In genomic region chr2:10137053-10137843, GRCh38 we compare ENCODE assay signal across 12 cellular contexts. TPM values are rescaled to one million over a fixed set of nuclear protein-coding genes. Genes with fewer than 3 reads are reported as not detected.
DNase-seq lines count a peak whose midpoint lies in the region; ATAC-seq and TF ChIP-seq lines count a peak whose summit lies in the region.
"Had no signal": no experiment of that assay in that cellular context is flagged by ENCODE, and none has a peak within 500 bp of the region (broad histone marks: within the 10 kb centered on the region; RNA-seq: fewer than 3 reads in every experiment).

No MANE protein-coding gene starts in this region.

- no peaks in the 10 kb centered on the region for H3K27me3 Mint-ChIP-seq in activated CD4-positive, alpha-beta T cell treated with anti-CD3 and anti-CD28 coated beads, Interleukin-2, amount 10 ng/mL, durations not matched to agents 7 days and 5 days
- H3K27me3 Mint-ChIP-seq in activated T-helper 17 cell treated with anti-CD3 and anti-CD28 coated beads, Interleukin-2, amount 50 U/mL, for 72 hours = no peaks in the 10 kb centered on the region

- POLR2A ChIA-PET in activated CD4-positive, alpha-beta T cell treated with anti-CD3 and anti-CD28 coated beads, Interleukin-2, amount 10 ng/mL, durations not matched to agents 7 days and 5 days (lab: Charles Lee) = no interaction called here
- POLR2A ChIA-PET in HEK293 (lab: Yijun Ruan, JAX) = interaction anchor here (0.5 to 1.0 kb wide), 3 partner anchors 265 to 311 kb away, joined by 3 to 6 read pairs (median 3); partner anchors contain the start of gene ODC1

- no peak overlapping the region for H3K4me2 ChIP-seq in osteoblast (ENCODE audit: insufficient read depth, low read length)

- H3K79me2 ChIP-seq in osteoblast (ENCODE audit: insufficient read depth, low read length) = no peaks in the 10 kb centered on the region

- H2AFZ ChIP-seq in osteoblast (ENCODE audit: low read length) = no peak overlapping the region

- H3K27ac ChIP-seq in HEK293 (ENCODE audit: extremely low read depth, low read depth, low read length) (no peak overlapping the region), osteoblast (ENCODE audit: low read depth, low read length) (no peak overlapping the region)
- H3K27ac ChIP-seq: prostate gland had no signal

- peak overlapping the region; percentile 38 for H3K27ac Mint-ChIP-seq in activated CD4-positive, alpha-beta T cell treated with anti-CD3 and anti-CD28 coated beads, Interleukin-2, amount 10 ng/mL, durations not matched to agents 7 days and 5 days
- no peak overlapping the region for H3K27ac Mint-ChIP-seq in activated T-helper 17 cell treated with anti-CD3 and anti-CD28 coated beads, Interleukin-2, amount 50 U/mL, for 72 hours
- H3K27ac Mint-ChIP-seq: activated naive CD4-positive, alpha-beta T cell treated with anti-CD3 and anti-CD28 coated beads for 36 hours had no signal

- H3K36me3 ChIP-seq in HEK293 (ENCODE audit: control insufficient read depth in 2 of 2, insufficient read depth in 1 of 2, low read length in 2 of 2) (peaks cover 0 to 15% of the 10 kb centered on the region in 2 experiments; a peak in 2 of 3 replicates), osteoblast (ENCODE audit: insufficient read depth, low read length) (no peaks in the 10 kb centered on the region)
- H3K36me3 ChIP-seq: prostate gland had no signal

- H3K4me1 Mint-ChIP-seq in activated CD4-positive, alpha-beta T cell treated with anti-CD3 and anti-CD28 coated beads, Interleukin-2, amount 10 ng/mL, durations not matched to agents 7 days and 5 days = peaks cover 51% of the 10 kb centered on the region
- H3K4me1 Mint-ChIP-seq in activated T-helper 17 cell treated with anti-CD3 and anti-CD28 coated beads, Interleukin-2, amount 50 U/mL, for 72 hours = peaks cover 18% of the 10 kb centered on the region

- H3K4me1 ChIP-seq in HEK293 (ENCODE audit: control insufficient read depth, insufficient read depth, low read length) = peaks cover 8% of the 10 kb centered on the region; the same call in 1 of the 2 replicates
- H3K4me1 ChIP-seq in osteoblast (ENCODE audit: insufficient read depth, low read length) = peaks cover 3% of the 10 kb centered on the region
- H3K4me1 ChIP-seq: prostate gland had no signal

- no peak for DNase-seq in activated CD4-positive, alpha-beta T cell treated with anti-CD3 and anti-CD28 coated beads, Interleukin-2, amount 10 ng/mL, durations not matched to agents 7 days and 5 days
- no peak for DNase-seq in activated CD4-positive, alpha-beta T cell treated with anti-CD3 and anti-CD28 coated beads, Interleukin-2, amount 50 U/mL, for 1 hour
- DNase-seq in osteoblast (ENCODE audit: insufficient read length, low spot score, missing footprints) (peak; percentile 64), NCI-H524 (lab: John Stamatoyannopoulos, UW) (no peak)
- DNase-seq: activated naive CD4-positive, alpha-beta T cell treated with anti-CD3 and anti-CD28 coated beads for 36 hours; NCI-H1930; stimulated activated naive CD4-positive, alpha-beta T cell had no signal

- H3K36me3 Mint-ChIP-seq in activated CD4-positive, alpha-beta T cell treated with anti-CD3 and anti-CD28 coated beads, Interleukin-2, amount 10 ng/mL, durations not matched to agents 7 days and 5 days (ENCODE audit: low read depth) = peaks cover 55% of the 10 kb centered on the region
- H3K36me3 Mint-ChIP-seq in activated T-helper 17 cell treated with anti-CD3 and anti-CD28 coated beads, Interleukin-2, amount 50 U/mL, for 72 hours (ENCODE audit: low read depth) = peaks cover 16% of the 10 kb centered on the region

- no peaks in the 10 kb centered on the region for H4K20me1 ChIP-seq in osteoblast (ENCODE audit: insufficient read depth, low read length)

- H3K9me3 ChIP-seq in HEK293 (ENCODE audit: control insufficient read depth, insufficient read depth, low read depth, low read length) = no peaks in the 10 kb centered on the region
- no peaks in the 10 kb centered on the region for H3K9me3 ChIP-seq in osteoblast (ENCODE audit: low read depth, low read length)
- H3K9me3 ChIP-seq: prostate gland had no signal

- H3K9me3 Mint-ChIP-seq in activated CD4-positive, alpha-beta T cell treated with anti-CD3 and anti-CD28 coated beads, Interleukin-2, amount 10 ng/mL, durations not matched to agents 7 days and 5 days = no peaks in the 10 kb centered on the region
- no peaks in the 10 kb centered on the region for H3K9me3 Mint-ChIP-seq in activated T-helper 17 cell treated with anti-CD3 and anti-CD28 coated beads, Interleukin-2, amount 50 U/mL, for 72 hours
- H3K9me3 Mint-ChIP-seq: activated naive CD4-positive, alpha-beta T cell treated with anti-CD3 and anti-CD28 coated beads for 36 hours had no signal

- ATAC-seq in activated T-helper 17 cell treated with anti-CD3 and anti-CD28 coated beads, Interleukin-2, amount 50 U/mL, for 72 hours (replicated peaks) = peak; percentile 31
- ATAC-seq in GM18519 (IDR thresholded peaks at IDR 0.05; ENCODE audit: low FRiP score, unreplicated experiment) (no peak), GM18517 (IDR thresholded peaks at IDR 0.05; ENCODE audit: unreplicated experiment) (no peak)

- no peak overlapping the region for H3K4me3 Mint-ChIP-seq in activated CD4-positive, alpha-beta T cell treated with anti-CD3 and anti-CD28 coated beads, Interleukin-2, amount 10 ng/mL, durations not matched to agents 7 days and 5 days
- H3K4me3 Mint-ChIP-seq in activated T-helper 17 cell treated with anti-CD3 and anti-CD28 coated beads, Interleukin-2, amount 50 U/mL, for 72 hours = no peak overlapping the region
- H3K4me3 Mint-ChIP-seq: activated naive CD4-positive, alpha-beta T cell treated with anti-CD3 and anti-CD28 coated beads for 36 hours had no signal

- TF ChIP-seq CTCF in HEK293 (tag by site-specific recombination; IDR thresholded peaks at IDR 0.05) (no peak), osteoblast (IDR thresholded peaks at IDR 0.05; ENCODE audit: extremely low read depth, low read depth, low read length) (no peak)

- no peaks in the 10 kb centered on the region for H3K27me3 ChIP-seq in osteoblast (ENCODE audit: insufficient read depth, low read length)

- H3K4me3 ChIP-seq in HEK293 (ENCODE audit: low read depth, low read length) (no peak overlapping the region), osteoblast (ENCODE audit: insufficient read depth, low read length) (no peak overlapping the region)
- H3K4me3 ChIP-seq: prostate gland had no signal

- CTCF ChIA-PET in activated CD4-positive, alpha-beta T cell treated with anti-CD3 and anti-CD28 coated beads, Interleukin-2, amount 10 ng/mL, durations not matched to agents 7 days and 5 days (lab: Charles Lee) = interaction anchor here (0.5 to 0.6 kb wide), 3 partner anchors 42 to 1487 kb away, joined by 3 to 5 read pairs (median 3); no protein-coding TSS in a partner anchor
- CTCF ChIA-PET in HEK293 (lab: Yijun Ruan, JAX) = interaction anchor here (0.6 kb wide), 2 partner anchors 40 to 69 kb away, joined by 3 to 6 read pairs; no protein-coding TSS in a partner anchor

TF ChIP-seq in HEK293, 187 proteins besides CTCF, POLR2A, EP300 and RAD21:
- TF ChIP-seq ZNF776 (tag by site-specific recombination; IDR thresholded peaks at IDR 0.05; ENCODE audit: borderline replicate concordance) (no peak), PBX3 (CRISPR knock-in tag; IDR thresholded peaks at IDR 0.05) (peak; percentile 47; the same call in 1 of the 2 replicates)

RNA-seq across cellular contexts. Expression of gene RRM2, which starts 14.7 kb away (rescaled TPM):
- 100 to 1,000 TPM; 496 to 540 TPM for total RNA-seq in activated CD4-positive, alpha-beta T cell treated with anti-CD3 and anti-CD28 coated beads, Interleukin-2, amount 10 ng/mL, durations not matched to agents 7 days and 5 days
- 100 to 1,000 TPM; 515 to 567 TPM for total RNA-seq in activated T-helper 17 cell treated with anti-CD3 and anti-CD28 coated beads, Interleukin-2, amount 50 U/mL, for 72 hours
- total RNA-seq in osteoblast = 4.3 and 7.4 TPM in 2 replicates

RNA-seq across cellular contexts. Expression of gene CYS1, which starts 57.0 kb away (rescaled TPM):
- under 1 TPM; 0.15 to 0.17 TPM for total RNA-seq in activated CD4-positive, alpha-beta T cell treated with anti-CD3 and anti-CD28 coated beads, Interleukin-2, amount 10 ng/mL, durations not matched to agents 7 days and 5 days
- under 1 TPM in 1 of 2 donors, not detected in 1; 0.09 TPM for total RNA-seq in activated T-helper 17 cell treated with anti-CD3 and anti-CD28 coated beads, Interleukin-2, amount 50 U/mL, for 72 hours
- total RNA-seq in osteoblast = 0.36 and 1.5 TPM in 2 replicates
- total RNA-seq: activated naive CD4-positive, alpha-beta T cell treated with anti-CD3 and anti-CD28 coated beads for 36 hours had no signal

Comparison
In these comparisons a context has a peak if more than half of its experiments do, and no peak if none do; other contexts are left out.
1. RNA of gene RRM2, which starts 14.7 kb away (total RNA-seq): 515 to 567 TPM in activated T-helper 17 cell treated with anti-CD3 and anti-CD28 coated beads, Interleukin-2, amount 50 U/mL, for 72 hours and 496 to 540 TPM in activated CD4-positive, alpha-beta T cell treated with anti-CD3 and anti-CD28 coated beads, Interleukin-2, amount 10 ng/mL, durations not matched to agents 7 days and 5 days; 4.3 to 7.4 TPM in osteoblast; every median in the first group is over 10 times any median in the second.